Comparison of ENCODE assay signal across 8 cellular contexts in the genomic region with DNA sequence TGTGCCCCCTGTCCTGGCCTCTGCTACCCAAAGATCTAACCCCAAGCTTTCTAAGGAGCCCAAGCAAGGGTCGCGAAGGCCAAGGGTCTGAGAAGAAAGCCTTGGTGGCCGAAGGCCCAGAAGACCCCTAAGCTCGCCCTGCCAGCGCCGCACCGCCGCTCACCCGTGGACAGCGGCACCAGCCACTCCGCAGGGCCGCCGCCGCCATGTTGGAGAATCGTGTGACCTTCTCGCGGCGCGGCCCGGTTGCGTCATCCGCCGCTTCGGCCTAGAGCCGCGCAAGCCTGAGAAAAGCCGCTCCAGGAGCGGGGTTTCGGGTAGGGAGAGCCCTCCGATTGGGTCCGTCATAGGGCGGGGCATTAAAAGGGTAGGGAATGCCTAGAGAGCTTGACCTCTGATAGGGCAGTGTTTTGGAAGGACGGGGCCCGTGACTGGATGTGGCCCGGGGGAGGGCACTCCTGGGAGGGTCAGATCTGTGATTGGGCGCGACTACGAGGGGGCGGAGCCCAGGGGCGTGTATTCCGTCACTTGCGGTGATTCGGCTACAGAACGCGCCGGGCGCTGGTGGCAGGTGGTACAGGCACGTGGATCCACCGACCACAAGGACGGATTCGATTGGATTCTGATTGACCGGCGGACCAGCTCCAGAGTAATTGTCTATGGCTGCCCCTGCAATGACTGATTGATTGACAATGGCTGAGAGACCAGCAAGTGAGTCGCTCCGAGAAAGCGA. TPM values are rescaled to one million over a fixed set of nuclear protein-coding genes. Genes with fewer than 3 reads are reported as not detected.
DNase-seq lines count a peak whose midpoint lies in the region; ATAC-seq and TF ChIP-seq lines count a peak whose summit lies in the region.

A gene with protein sequence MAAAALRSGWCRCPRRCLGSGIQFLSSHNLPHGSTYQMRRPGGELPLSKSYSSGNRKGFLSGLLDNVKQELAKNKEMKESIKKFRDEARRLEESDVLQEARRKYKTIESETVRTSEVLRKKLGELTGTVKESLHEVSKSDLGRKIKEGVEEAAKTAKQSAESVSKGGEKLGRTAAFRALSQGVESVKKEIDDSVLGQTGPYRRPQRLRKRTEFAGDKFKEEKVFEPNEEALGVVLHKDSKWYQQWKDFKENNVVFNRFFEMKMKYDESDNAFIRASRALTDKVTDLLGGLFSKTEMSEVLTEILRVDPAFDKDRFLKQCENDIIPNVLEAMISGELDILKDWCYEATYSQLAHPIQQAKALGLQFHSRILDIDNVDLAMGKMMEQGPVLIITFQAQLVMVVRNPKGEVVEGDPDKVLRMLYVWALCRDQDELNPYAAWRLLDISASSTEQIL (minus strand): TSS at position 223 of the 733 bp plus-strand sequence. CDS start 15 bp downstream, at position 208.

- TF ChIP-seq RAD21 in liver (IDR thresholded peaks at IDR 0.05) = no peak

- peaks cover 5 to 17% (median 7%) of the 10 kb centered on the region in 4 donors for H3K36me3 ChIP-seq in liver (ENCODE audit: control insufficient read depth in 4 of 4, insufficient read depth in 3 of 4, low read depth in 1 of 4, low read length in 3 of 4)

- DNase-seq in CD1c-positive myeloid dendritic cell (ENCODE audit: extremely low spot score) (peak; percentile 99), NCI-H82 treated with DMSO at 0.1 percent for 48 hours (lab: John Stamatoyannopoulos, UW; ENCODE audit: unreplicated experiment) (peak; percentile 98), dorsolateral prefrontal cortex (peak; percentile 99 to 100 (median 100))
- peak; percentile 99 for DNase-seq in activated CD4-positive, alpha-beta memory T cell treated with anti-CD3 and anti-CD28 coated beads for 36 hours
- peak; percentile 99 for DNase-seq in stimulated activated CD4-positive, alpha-beta T cell treated with anti-CD3 and anti-CD28 coated beads, Interleukin-4, amount 100 ng/mL, for 24 hours

- POLR2A ChIA-PET in activated CD4-positive, alpha-beta memory T cell treated with anti-CD3 and anti-CD28 coated beads for 36 hours (lab: Charles Lee) = interaction anchor here (0.6 to 2.1 kb wide), 16 partner anchors 8 to 379 kb away, joined by 3 to 10 read pairs (median 5); a partner anchor contains a TSS

- TF ChIP-seq CTCF in dorsolateral prefrontal cortex (IDR thresholded peaks at IDR 0.05 in 54 of 56, conservative IDR thresholded peaks at IDR 0.05 in 2 of 56; ENCODE audit: low read depth in 1 of 56, partially characterized antibody in 56 of 56) (peak in 1 of 56 donors; percentile 9), liver (IDR thresholded peaks at IDR 0.05; ENCODE audit: low read depth, low read length, missing input control) (no peak)

- no peaks in the 10 kb centered on the region for H3K27me3 Mint-ChIP-seq in activated CD4-positive, alpha-beta memory T cell treated with anti-CD3 and anti-CD28 coated beads for 36 hours

- peaks cover 38% of the 10 kb centered on the region for H3K4me1 Mint-ChIP-seq in activated CD4-positive, alpha-beta memory T cell treated with anti-CD3 and anti-CD28 coated beads for 36 hours (ENCODE audit: low read depth)

- peaks cover 13% of the 10 kb centered on the region for H3K36me3 Mint-ChIP-seq in activated CD4-positive, alpha-beta memory T cell treated with anti-CD3 and anti-CD28 coated beads for 36 hours

- H3K4me3 ChIP-seq in dorsolateral prefrontal cortex (peak within 1 kb of the TSS; percentile 61 to 100 (median 96)), liver (ENCODE audit: low read depth in 1 of 3, low read length in 3 of 3) (peak within 1 kb of the TSS; percentile 73 to 94 (median 79))

- H3K27ac ChIP-seq in dorsolateral prefrontal cortex (peak within 1 kb of the TSS; percentile 76 to 99 (median 93)), liver (ENCODE audit: low read depth in 1 of 2, low read length in 2 of 2) (peak within 1 kb of the TSS; percentile 89 to 95)

- intact Hi-C loops in activated CD4-positive, alpha-beta memory T cell treated with anti-CD3 and anti-CD28 coated beads for 36 hours (cut with micrococcal nuclease) = loop anchor here (1.0 to 5.0 kb wide), 7 partner anchors 23 to 378 kb away; a partner anchor contains a TSS
- intact Hi-C loops in dorsolateral prefrontal cortex (cut with DNase I) = loop anchor here (1.0 to 10.0 kb wide), 8 partner anchors 23 to 569 kb away; a partner anchor contains a TSS

- no peaks in the 10 kb centered on the region for H3K9me3 ChIP-seq in liver (ENCODE audit: control insufficient read depth in 4 of 4, low read length in 3 of 4)

- H3K4me1 ChIP-seq in liver (ENCODE audit: control insufficient read depth in 4 of 4, insufficient read depth in 4 of 4, low read length in 3 of 4) = peaks cover 3 to 23% (median 11%) of the 10 kb centered on the region in 4 donors

- H3K27me3 ChIP-seq in dorsolateral prefrontal cortex (no peaks in the 10 kb centered on the region), liver (ENCODE audit: control insufficient read depth in 4 of 4, insufficient read depth in 4 of 4, low read length in 3 of 4) (no peaks in the 10 kb centered on the region)

- CTCF ChIA-PET in activated CD4-positive, alpha-beta memory T cell treated with anti-CD3 and anti-CD28 coated beads for 36 hours (lab: Charles Lee) = interaction anchor here (0.6 to 3.4 kb wide), 36 partner anchors 8 to 841 kb away, joined by 3 to 46 read pairs (median 6); a partner anchor contains a TSS

- H3K9ac ChIP-seq in liver (ENCODE audit: low read depth in 1 of 2, low read length in 2 of 2) = peak within 1 kb of the TSS; percentile 70 to 84

- peak within 1 kb of the TSS; percentile 92 for H3K4me3 Mint-ChIP-seq in activated CD4-positive, alpha-beta memory T cell treated with anti-CD3 and anti-CD28 coated beads for 36 hours

- H3K27ac Mint-ChIP-seq in activated CD4-positive, alpha-beta memory T cell treated with anti-CD3 and anti-CD28 coated beads for 36 hours = peak within 1 kb of the TSS; percentile 98

- no peaks in the 10 kb centered on the region for H3K9me3 Mint-ChIP-seq in activated CD4-positive, alpha-beta memory T cell treated with anti-CD3 and anti-CD28 coated beads for 36 hours

- WGBS in liver = under 1% methylated on average over 56 of the region's 56 CpGs

- peak; percentile 90 for ATAC-seq in GM19438 (IDR thresholded peaks at IDR 0.05; ENCODE audit: low read depth, unreplicated experiment)
- ATAC-seq in HG03575 (IDR thresholded peaks at IDR 0.05; ENCODE audit: extremely low read depth, insufficient number of reproducible peaks, low FRiP score, unreplicated experiment) = peak; percentile 77

TF ChIP-seq in liver, 16 proteins besides CTCF, POLR2A, EP300 and RAD21 (continues in another document):
- TF ChIP-seq FOXA2 (IDR thresholded peaks at IDR 0.05) = peak; percentile 46
- TF ChIP-seq, protein P1, sequence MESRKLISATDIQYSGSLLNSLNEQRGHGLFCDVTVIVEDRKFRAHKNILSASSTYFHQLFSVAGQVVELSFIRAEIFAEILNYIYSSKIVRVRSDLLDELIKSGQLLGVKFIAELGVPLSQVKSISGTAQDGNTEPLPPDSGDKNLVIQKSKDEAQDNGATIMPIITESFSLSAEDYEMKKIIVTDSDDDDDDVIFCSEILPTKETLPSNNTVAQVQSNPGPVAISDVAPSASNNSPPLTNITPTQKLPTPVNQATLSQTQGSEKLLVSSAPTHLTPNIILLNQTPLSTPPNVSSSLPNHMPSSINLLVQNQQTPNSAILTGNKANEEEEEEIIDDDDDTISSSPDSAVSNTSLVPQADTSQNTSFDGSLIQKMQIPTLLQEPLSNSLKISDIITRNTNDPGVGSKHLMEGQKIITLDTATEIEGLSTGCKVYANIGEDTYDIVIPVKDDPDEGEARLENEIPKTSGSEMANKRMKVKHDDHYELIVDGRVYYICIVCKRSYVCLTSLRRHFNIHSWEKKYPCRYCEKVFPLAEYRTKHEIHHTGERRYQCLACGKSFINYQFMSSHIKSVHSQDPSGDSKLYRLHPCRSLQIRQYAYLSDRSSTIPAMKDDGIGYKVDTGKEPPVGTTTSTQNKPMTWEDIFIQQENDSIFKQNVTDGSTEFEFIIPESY (IDR thresholded peaks at IDR 0.05) = peak; percentile 91
- TF ChIP-seq HNF4A (conservative IDR thresholded peaks at IDR 0.05) = peak in 1 of 2 donors; percentile 41
- TF ChIP-seq GABPA (IDR thresholded peaks at IDR 0.05 in 1 of 2, conservative IDR thresholded peaks at IDR 0.05 in 1 of 2) = peak in 1 of 2 donors; percentile 62
- TF ChIP-seq JUND (IDR thresholded peaks at IDR 0.05) = peak; percentile 41 to 79
- TF ChIP-seq, protein P2, sequence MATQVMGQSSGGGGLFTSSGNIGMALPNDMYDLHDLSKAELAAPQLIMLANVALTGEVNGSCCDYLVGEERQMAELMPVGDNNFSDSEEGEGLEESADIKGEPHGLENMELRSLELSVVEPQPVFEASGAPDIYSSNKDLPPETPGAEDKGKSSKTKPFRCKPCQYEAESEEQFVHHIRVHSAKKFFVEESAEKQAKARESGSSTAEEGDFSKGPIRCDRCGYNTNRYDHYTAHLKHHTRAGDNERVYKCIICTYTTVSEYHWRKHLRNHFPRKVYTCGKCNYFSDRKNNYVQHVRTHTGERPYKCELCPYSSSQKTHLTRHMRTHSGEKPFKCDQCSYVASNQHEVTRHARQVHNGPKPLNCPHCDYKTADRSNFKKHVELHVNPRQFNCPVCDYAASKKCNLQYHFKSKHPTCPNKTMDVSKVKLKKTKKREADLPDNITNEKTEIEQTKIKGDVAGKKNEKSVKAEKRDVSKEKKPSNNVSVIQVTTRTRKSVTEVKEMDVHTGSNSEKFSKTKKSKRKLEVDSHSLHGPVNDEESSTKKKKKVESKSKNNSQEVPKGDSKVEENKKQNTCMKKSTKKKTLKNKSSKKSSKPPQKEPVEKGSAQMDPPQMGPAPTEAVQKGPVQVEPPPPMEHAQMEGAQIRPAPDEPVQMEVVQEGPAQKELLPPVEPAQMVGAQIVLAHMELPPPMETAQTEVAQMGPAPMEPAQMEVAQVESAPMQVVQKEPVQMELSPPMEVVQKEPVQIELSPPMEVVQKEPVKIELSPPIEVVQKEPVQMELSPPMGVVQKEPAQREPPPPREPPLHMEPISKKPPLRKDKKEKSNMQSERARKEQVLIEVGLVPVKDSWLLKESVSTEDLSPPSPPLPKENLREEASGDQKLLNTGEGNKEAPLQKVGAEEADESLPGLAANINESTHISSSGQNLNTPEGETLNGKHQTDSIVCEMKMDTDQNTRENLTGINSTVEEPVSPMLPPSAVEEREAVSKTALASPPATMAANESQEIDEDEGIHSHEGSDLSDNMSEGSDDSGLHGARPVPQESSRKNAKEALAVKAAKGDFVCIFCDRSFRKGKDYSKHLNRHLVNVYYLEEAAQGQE (IDR thresholded peaks at IDR 0.05) = peak; percentile 86
- TF ChIP-seq EGR1 (IDR thresholded peaks at IDR 0.05; ENCODE audit: low read depth in 2 of 2) = peak; percentile 44 to 53
- no peak for TF ChIP-seq HNF4G (IDR thresholded peaks at IDR 0.05)
- TF ChIP-seq, protein P3, sequence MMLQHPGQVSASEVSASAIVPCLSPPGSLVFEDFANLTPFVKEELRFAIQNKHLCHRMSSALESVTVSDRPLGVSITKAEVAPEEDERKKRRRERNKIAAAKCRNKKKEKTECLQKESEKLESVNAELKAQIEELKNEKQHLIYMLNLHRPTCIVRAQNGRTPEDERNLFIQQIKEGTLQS (IDR thresholded peaks at IDR 0.05) = peak; percentile 95

RNA-seq across cellular contexts. Expression of the gene that starts here (rescaled TPM):
- 10 to 100 TPM; 66.5 to 68.5 TPM for total RNA-seq in activated CD4-positive, alpha-beta memory T cell treated with anti-CD3 and anti-CD28 coated beads for 36 hours
- 100 to 1,000 TPM in 1 of 120 experiments, 10 to 100 TPM in 119; 34.5 to 109 (median 53.7) TPM for total RNA-seq in dorsolateral prefrontal cortex
- 10 to 100 TPM; 21.1 to 35.8 TPM for total RNA-seq in liver
- 10 to 100 TPM; 17.7 to 32.2 TPM for polyA plus RNA-seq in liver

Comparison
In these comparisons a context has a peak if more than half of its experiments do, and no peak if none do; other contexts are left out.
1. Peak in every context shown above with its lines: DNase-seq, ATAC-seq, H3K4me3 ChIP-seq and H3K27ac ChIP-seq.